ENCODE assay signal across 1 cellular context in genomic region chr1:26856604-26857469, GRCh38.
TF ChIP-seq lines count a peak whose summit lies in the region.

No MANE protein-coding gene starts in this region.

TF ChIP-seq in HCT116, 20 proteins besides CTCF, POLR2A, EP300 and RAD21 (continued from another document):
- no peak for TF ChIP-seq ZNF274 (IDR thresholded peaks at IDR 0.05; ENCODE audit: low read depth, low read length)
- TF ChIP-seq REST (IDR thresholded peaks at IDR 0.05; ENCODE audit: low read depth): no peak
- TF ChIP-seq SP1 (IDR thresholded peaks at IDR 0.05; ENCODE audit: low read depth): no peak
- no peak for TF ChIP-seq EZH2 (IDR thresholded peaks at IDR 0.05)
- no peak for TF ChIP-seq EGR1 (IDR thresholded peaks at IDR 0.05; ENCODE audit: low read depth)
- no peak for TF ChIP-seq EZH2phosphoT487 (IDR thresholded peaks at IDR 0.05; ENCODE audit: borderline replicate concordance)
- no peak for TF ChIP-seq MAX (IDR thresholded peaks at IDR 0.05)
- no peak for TF ChIP-seq SRF (IDR thresholded peaks at IDR 0.05; ENCODE audit: low read depth)
- TF ChIP-seq FOSL1 (IDR thresholded peaks at IDR 0.05; ENCODE audit: low read depth): no peak
- TF ChIP-seq YY1 (IDR thresholded peaks at IDR 0.05; ENCODE audit: extremely low read depth, insufficient replicate concordance, low read depth, low read length): no peak
- no peak for TF ChIP-seq CEBPB (IDR thresholded peaks at IDR 0.05; ENCODE audit: low read depth)
- no peak for TF ChIP-seq JUND (IDR thresholded peaks at IDR 0.05)
TF ChIP-seq in HCT116: peak in this region for 0.
